Comparison of ENCODE assay signal across 13 cellular contexts in the genomic region with DNA sequence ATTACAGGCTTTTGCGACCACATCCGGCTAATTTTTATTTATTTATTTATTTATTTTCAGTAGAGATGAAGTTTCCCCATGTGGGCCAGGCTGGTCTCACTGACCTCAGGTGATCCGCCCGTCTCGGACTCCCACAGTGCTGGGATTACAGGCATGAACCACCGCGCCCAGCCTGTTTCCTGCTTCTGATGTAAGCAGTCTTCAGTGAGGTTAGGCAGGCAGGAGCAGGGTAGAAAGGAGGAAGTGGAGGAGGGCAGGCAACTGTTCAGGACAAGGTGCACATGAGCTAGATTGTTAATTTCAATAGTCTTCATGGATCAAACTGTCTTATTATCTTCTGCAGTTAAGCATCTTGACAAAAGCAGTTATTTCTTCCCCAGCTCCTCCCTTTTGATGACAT.
DNase-seq lines count a peak whose midpoint lies in the region; ATAC-seq and TF ChIP-seq lines count a peak whose summit lies in the region.
"Had no signal": no experiment of that assay in that cellular context is flagged by ENCODE, and none has a peak within 500 bp of the region (broad histone marks: within the 10 kb centered on the region; RNA-seq: fewer than 3 reads in every experiment).

No MANE protein-coding gene starts in this region.

- no peaks in the 10 kb centered on the region for H3K4me1 ChIP-seq in HAP-1
- H3K4me1 ChIP-seq: A549 had no signal

- no peak for ATAC-seq in GM21447 (IDR thresholded peaks at IDR 0.05; ENCODE audit: unreplicated experiment)
- ATAC-seq: A549; CD8-positive, alpha-beta T cell had no signal

- no peak overlapping the region for H3K27ac ChIP-seq in WERI-Rb-1
- H3K27ac ChIP-seq: A549 had no signal

- DNase-seq in KBM-7, result peak; percentile 33
- peak; percentile 3 for DNase-seq in OCI-M1 (lab: John Stamatoyannopoulos, UW)
- peak; percentile 8 for DNase-seq in WERI-Rb-1
- no peak for DNase-seq in T1000 (lab: John Stamatoyannopoulos, UW)
- DNase-seq in HAP-1 (ENCODE audit: low spot score in 2 of 2), result no peak
- DNase-seq: CD8-positive, alpha-beta T cell; COR-L47; DMS153; DMS79 treated with DMSO at 0.1 percent for 48 hours; EL; IMR-90 had no signal

- in situ Hi-C loops in KBM-7 (cut with MboI; ENCODE audit: low pct_unique_long_range_greater_than_20kb, low sequenced_read_pairs) (no loop called here), HAP-1 (cut with MboI; ENCODE audit: low sequenced_read_pairs) (no loop called here)

- H3K36me3 ChIP-seq in WERI-Rb-1 (no peaks in the 10 kb centered on the region), HAP-1 (replicated peaks) (no peaks in the 10 kb centered on the region)

- H3K9me3 ChIP-seq in WERI-Rb-1 (ENCODE audit: severe bottlenecking) (no peaks in the 10 kb centered on the region), HAP-1 (no peaks in the 10 kb centered on the region)
- H3K9me3 ChIP-seq: A549 had no signal

- H3K4me3 ChIP-seq in WERI-Rb-1 (ENCODE audit: low read depth, low read length) (no peak overlapping the region), HAP-1 (no peak overlapping the region)
- H3K4me3 ChIP-seq: A549 had no signal

- TF ChIP-seq CTCF in WERI-Rb-1 (IDR thresholded peaks at IDR 0.05; ENCODE audit: low read depth, low read length), result no peak

- H3K27me3 ChIP-seq in WERI-Rb-1 (ENCODE audit: insufficient read depth, low read depth, severe bottlenecking) (no peaks in the 10 kb centered on the region), HAP-1 (ENCODE audit: low read depth) (no peaks in the 10 kb centered on the region; the same call in 1 of the 2 replicates)

Comparison
In these comparisons a context has a peak if more than half of its experiments do, and no peak if none do; other contexts are left out.
1. DNase-seq: peak in KBM-7 (single experiment), OCI-M1 (single experiment) and WERI-Rb-1 (single experiment); none in T1000 (single experiment) and HAP-1 (0 of 2).